ENCODE assay signal across 10 cellular contexts in the genomic region with DNA sequence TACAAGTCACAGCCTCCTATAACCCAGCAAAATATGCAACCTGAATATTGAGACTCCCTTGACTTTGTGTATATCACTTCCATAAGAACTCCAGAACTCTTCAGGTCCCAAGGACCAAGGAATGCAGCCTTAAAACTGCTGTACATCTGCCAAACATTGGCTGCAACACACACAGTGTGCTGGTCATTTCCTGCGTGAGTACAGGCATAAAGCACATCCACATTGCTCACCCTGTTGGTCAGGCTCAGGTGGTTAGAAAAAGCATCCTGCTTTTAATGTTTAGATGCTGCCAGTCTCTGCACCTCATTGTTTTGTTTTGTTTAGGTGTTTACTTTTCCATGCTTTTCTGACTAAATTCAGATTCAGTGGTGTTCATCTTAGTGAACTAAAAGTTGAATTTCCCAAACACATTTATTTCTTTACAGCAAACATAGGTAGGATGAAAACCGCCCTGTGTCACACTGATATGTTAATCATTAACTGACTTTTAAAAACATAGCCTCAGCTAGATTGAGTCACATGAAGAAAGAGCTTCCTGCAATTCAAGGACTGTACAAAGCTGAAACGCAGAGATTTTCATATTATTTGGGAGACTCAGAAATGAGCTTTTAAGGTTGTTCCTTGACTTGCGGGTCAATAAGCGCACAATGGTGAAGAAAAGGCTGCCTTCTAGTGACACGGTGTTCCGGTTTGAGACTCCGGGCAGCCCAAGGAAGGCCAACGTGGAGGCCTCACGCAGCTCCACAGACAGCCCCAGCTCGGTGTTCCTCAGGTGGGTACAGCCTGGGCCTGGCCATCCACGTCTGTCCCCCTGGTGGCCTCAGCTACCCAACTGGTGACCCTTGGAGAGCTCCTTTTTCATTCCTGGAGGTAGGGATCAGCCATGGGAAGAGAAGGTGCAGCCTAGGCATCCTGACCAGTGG. TPM values are rescaled to one million over a fixed set of nuclear protein-coding genes. Genes with fewer than 3 reads are reported as not detected.
A peak's percentile ranks its signal among the peaks of the same experiment; 100 is the strongest.
DNase-seq lines count a peak whose midpoint lies in the region; ATAC-seq and TF ChIP-seq lines count a peak whose summit lies in the region.
"Had no signal": no experiment of that assay in that cellular context is flagged by ENCODE, and none has a peak within 500 bp of the region (broad histone marks: within the 10 kb centered on the region; RNA-seq: fewer than 3 reads in every experiment).

No MANE protein-coding gene starts in this region.

- H3K9me3 Mint-ChIP-seq in GM23338: no peaks in the 10 kb centered on the region
- H3K9me3 Mint-ChIP-seq in stimulated activated effector memory CD8-positive, alpha-beta T cell treated with anti-CD3 and anti-CD28 coated beads, Interleukin-12 subunit alpha, Interleukin-12 subunit beta, amount 100 ng/mL, for 72 hours: no peaks in the 10 kb centered on the region
- no peaks in the 10 kb centered on the region for H3K9me3 Mint-ChIP-seq in activated T-cell treated with anti-CD3 and anti-CD28 coated beads, Interleukin-2, amount 50 U/mL, for 72 hours
- H3K9me3 Mint-ChIP-seq: naive B cell had no signal

- POLR2A ChIA-PET in RWPE1 (lab: Yijun Ruan, JAX; ENCODE audit: low non-redundant PET): no interaction called here

- H3K9me2 ChIP-seq in GM23338 (ENCODE audit: insufficient read depth): no peaks in the 10 kb centered on the region

- no peaks in the 10 kb centered on the region for H3F3A ChIP-seq in GM23338 (replicated peaks; ENCODE audit: low read depth)

- H3K79me2 ChIP-seq in GM23338 (replicated peaks; ENCODE audit: insufficient read depth): no peaks in the 10 kb centered on the region

- peak overlapping the region; percentile 87 for H3K27ac Mint-ChIP-seq in GM23338
- H3K27ac Mint-ChIP-seq in stimulated activated effector memory CD8-positive, alpha-beta T cell treated with anti-CD3 and anti-CD28 coated beads, Interleukin-12 subunit alpha, Interleukin-12 subunit beta, amount 100 ng/mL, for 72 hours: no peak overlapping the region
- no peak overlapping the region for H3K27ac Mint-ChIP-seq in activated T-cell treated with anti-CD3 and anti-CD28 coated beads, Interleukin-2, amount 50 U/mL, for 72 hours
- H3K27ac Mint-ChIP-seq: naive B cell had no signal

- intact Hi-C loops in psoas muscle (cut with DNase I): no loop called here

- H3K4me1 ChIP-seq in GM23338 (ENCODE audit: insufficient read depth): peaks cover 60% of the 10 kb centered on the region
- peaks cover 47% of the 10 kb centered on the region for H3K4me1 ChIP-seq in iPS-18a (ENCODE audit: control insufficient read depth, low read depth, low read length)
- H3K4me1 ChIP-seq in psoas muscle: no peaks in the 10 kb centered on the region

- H3K27me3 ChIP-seq in GM23338 (ENCODE audit: insufficient read depth): no peaks in the 10 kb centered on the region
- no peaks in the 10 kb centered on the region for H3K27me3 ChIP-seq in iPS-18a (ENCODE audit: control insufficient read depth, insufficient read depth, low read length)
- H3K27me3 ChIP-seq in psoas muscle (ENCODE audit: insufficient read depth in 3 of 3, low read length in 2 of 3): no peaks in the 10 kb centered on the region

- no peaks in the 10 kb centered on the region for H4K20me1 ChIP-seq in GM23338 (replicated peaks; ENCODE audit: insufficient read depth)

- ATAC-seq in GM23338 (peak; percentile 23), psoas muscle (no peak), GM21786 (IDR thresholded peaks at IDR 0.05; ENCODE audit: unreplicated experiment) (no peak)
- peak; percentile 43 for ATAC-seq in stimulated activated effector memory CD8-positive, alpha-beta T cell treated with anti-CD3 and anti-CD28 coated beads, Interleukin-12 subunit alpha, Interleukin-12 subunit beta, amount 100 ng/mL, for 72 hours
- no peak for ATAC-seq in activated T-cell treated with anti-CD3 and anti-CD28 coated beads, Interleukin-2, amount 50 U/mL, for 72 hours (replicated peaks in 1 of 2)

- no peaks in the 10 kb centered on the region for H3K36me3 Mint-ChIP-seq in GM23338 (ENCODE audit: low read depth)
- no peaks in the 10 kb centered on the region for H3K36me3 Mint-ChIP-seq in stimulated activated effector memory CD8-positive, alpha-beta T cell treated with anti-CD3 and anti-CD28 coated beads, Interleukin-12 subunit alpha, Interleukin-12 subunit beta, amount 100 ng/mL, for 72 hours
- no peaks in the 10 kb centered on the region for H3K36me3 Mint-ChIP-seq in activated T-cell treated with anti-CD3 and anti-CD28 coated beads, Interleukin-2, amount 50 U/mL, for 72 hours (ENCODE audit: insufficient read depth in 2 of 2)
- H3K36me3 Mint-ChIP-seq: naive B cell had no signal

- CTCF ChIA-PET in RWPE1 (lab: Yijun Ruan, JAX): interaction anchor here (0.6 to 1.0 kb wide), 2 partner anchors 67 to 169 kb away, joined by 3 read pairs; no protein-coding TSS in a partner anchor

- no peak overlapping the region for H3K4me3 Mint-ChIP-seq in GM23338
- H3K4me3 Mint-ChIP-seq in stimulated activated effector memory CD8-positive, alpha-beta T cell treated with anti-CD3 and anti-CD28 coated beads, Interleukin-12 subunit alpha, Interleukin-12 subunit beta, amount 100 ng/mL, for 72 hours: no peak overlapping the region
- no peak overlapping the region for H3K4me3 Mint-ChIP-seq in activated T-cell treated with anti-CD3 and anti-CD28 coated beads, Interleukin-2, amount 50 U/mL, for 72 hours
- H3K4me3 Mint-ChIP-seq: naive B cell had no signal

- no peak overlapping the region for H3K9ac ChIP-seq in iPS-18a (ENCODE audit: low read length)

- peaks cover 3% of the 10 kb centered on the region for H3K27me3 Mint-ChIP-seq in GM23338 (ENCODE audit: insufficient read depth, low read depth, poor library complexity)
- H3K27me3 Mint-ChIP-seq in activated T-cell treated with anti-CD3 and anti-CD28 coated beads, Interleukin-2, amount 50 U/mL, for 72 hours (ENCODE audit: low read depth): no peaks in the 10 kb centered on the region

- H3K4me2 ChIP-seq in GM23338: peak overlapping the region; percentile 35; the same call in 1 of the 2 replicates

- H3K36me3 ChIP-seq in GM23338 (ENCODE audit: insufficient read depth) (no peaks in the 10 kb centered on the region), iPS-18a (ENCODE audit: control insufficient read depth, low read depth, low read length) (no peaks in the 10 kb centered on the region), psoas muscle (ENCODE audit: insufficient read depth in 1 of 2, low read depth in 1 of 2) (no peaks in the 10 kb centered on the region)

- peak; percentile 41 for DNase-seq in GM23338 (ENCODE audit: low spot score)
- DNase-seq in RWPE1 (ENCODE audit: low spot score): peak; percentile 44
- no peak for DNase-seq in stimulated activated effector memory CD8-positive, alpha-beta T cell treated with anti-CD3 and anti-CD28 coated beads, Interleukin-12 subunit alpha, Interleukin-12 subunit beta, amount 100 ng/mL, for 72 hours (ENCODE audit: low spot score in 2 of 2)
- no peak for DNase-seq in activated T-cell treated with anti-CD3 and anti-CD28 coated beads, Interleukin-2, amount 50 U/mL, for 72 hours
- no peak for DNase-seq in stimulated activated CD4-positive, alpha-beta T cell treated with anti-CD3 and anti-CD28 coated beads, Interleukin-4, amount 100 ng/mL, for 24 hours
- DNase-seq in psoas muscle: no peak
- DNase-seq: KBM-7, naive B cell had no signal

- H3K4me3 ChIP-seq in GM23338 (no peak overlapping the region), iPS-18a (ENCODE audit: low read length) (peak overlapping the region; percentile 1), psoas muscle (no peak overlapping the region)

- H3K27ac ChIP-seq in GM23338 (ENCODE audit: low read depth) (peak overlapping the region; percentile 39), RWPE1 (no peak overlapping the region), iPS-18a (ENCODE audit: low read length) (no peak overlapping the region), psoas muscle (no peak overlapping the region)

- TF ChIP-seq CTCF in GM23338 (conservative IDR thresholded peaks at IDR 0.05; ENCODE audit: low read depth in 2 of 2): peak in 1 of 2 experiments; percentile 35; a peak in 2 of 4 replicates
- no peak for TF ChIP-seq CTCF in RWPE1 (conservative IDR thresholded peaks at IDR 0.05; ENCODE audit: low read depth)
- no peak for TF ChIP-seq CTCF in psoas muscle (IDR thresholded peaks at IDR 0.05)

- H3K9me3 ChIP-seq in iPS-18a (ENCODE audit: control insufficient read depth, low read depth, low read length): no peaks in the 10 kb centered on the region
- no peaks in the 10 kb centered on the region for H3K9me3 ChIP-seq in psoas muscle

- peak overlapping the region; percentile 3; the same call in 1 of the 2 replicates for H2AFZ ChIP-seq in GM23338

- 88 to 91% (median 90%) methylated on average over 12 of the region's 12 CpGs for WGBS in psoas muscle, 3 donors

- peaks cover 58% of the 10 kb centered on the region for H3K4me1 Mint-ChIP-seq in GM23338
- H3K4me1 Mint-ChIP-seq in stimulated activated effector memory CD8-positive, alpha-beta T cell treated with anti-CD3 and anti-CD28 coated beads, Interleukin-12 subunit alpha, Interleukin-12 subunit beta, amount 100 ng/mL, for 72 hours: peaks cover 15% of the 10 kb centered on the region
- peaks cover 15% of the 10 kb centered on the region for H3K4me1 Mint-ChIP-seq in activated T-cell treated with anti-CD3 and anti-CD28 coated beads, Interleukin-2, amount 50 U/mL, for 72 hours (ENCODE audit: low read depth)
- H3K4me1 Mint-ChIP-seq: naive B cell had no signal

TF ChIP-seq in GM23338, 12 proteins besides CTCF, POLR2A, EP300 and RAD21 (continues in another document):
- TF ChIP-seq CREB1 (CRISPR knock-in tag; IDR thresholded peaks at IDR 0.05; ENCODE audit: low read depth) (no peak), EZH2phosphoT487 (IDR thresholded peaks at IDR 0.05; ENCODE audit: unreplicated experiment) (no peak)

RNA-seq across cellular contexts. Expression of gene GRAMD2B, which starts 52.2 kb away (rescaled TPM):
- total RNA-seq in GM23338 (2014; rRNA removed; shearing (Covaris generic)): 14.9 and 16.9 TPM in 2 replicates
- 9.7 and 10.7 TPM in 2 replicates for polyA plus RNA-seq in GM23338 (2016; fragmentation: Nextera tagmentation; extraction: Ambion mirVana)
- total RNA-seq in activated T-cell treated with anti-CD3 and anti-CD28 coated beads, Interleukin-2, amount 50 U/mL, for 72 hours: 10 to 100 TPM; 12.7 to 15.7 TPM
- total RNA-seq in psoas muscle: 1 to 10 TPM; 2.8 to 8.0 (median 5.4) TPM
- polyA plus RNA-seq in psoas muscle: 1 to 10 TPM; 1.3 to 3.8 (median 1.9) TPM

Comparison
In these comparisons a context has a peak if more than half of its experiments do, and no peak if none do; other contexts are left out.
1. ATAC-seq: peak in GM23338 (single experiment) and stimulated activated effector memory CD8-positive, alpha-beta T cell treated with anti-CD3 and anti-CD28 coated beads, Interleukin-12 subunit alpha, Interleukin-12 subunit beta, amount 100 ng/mL, for 72 hours (single experiment); none in activated T-cell treated with anti-CD3 and anti-CD28 coated beads, Interleukin-2, amount 50 U/mL, for 72 hours (0 of 2), psoas muscle (0 of 4) and GM21786 (single experiment).
2. DNase-seq: peak in GM23338 (single experiment) and RWPE1 (single experiment); none in stimulated activated effector memory CD8-positive, alpha-beta T cell treated with anti-CD3 and anti-CD28 coated beads, Interleukin-12 subunit alpha, Interleukin-12 subunit beta, amount 100 ng/mL, for 72 hours (0 of 2), activated T-cell treated with anti-CD3 and anti-CD28 coated beads, Interleukin-2, amount 50 U/mL, for 72 hours (0 of 2), stimulated activated CD4-positive, alpha-beta T cell treated with anti-CD3 and anti-CD28 coated beads, Interleukin-4, amount 100 ng/mL, for 24 hours (single experiment) and psoas muscle (0 of 2).